ENCODE assay signal across 27 cellular contexts in genomic region chrX:50514811-50515210, GRCh38. TPM values are rescaled to one million over a fixed set of nuclear protein-coding genes. Genes with fewer than 3 reads are reported as not detected.
"Had no signal": no experiment of that assay in that cellular context is flagged by ENCODE, and none has a peak within 500 bp of the region (broad histone marks: within the 10 kb centered on the region; RNA-seq: fewer than 3 reads in every experiment).

No MANE protein-coding gene starts in this region.

- H3K4me1 Mint-ChIP-seq: immature natural killer cell; memory B cell; mesothelial cell of epicardium; naive B cell; naive thymus-derived CD4-positive, alpha-beta T cell had no signal

- DNase-seq: hippocampal formation; hypothalamus; immature natural killer cell; islet precursor cell; kidney; kidney glomerular epithelial cell; left cardiac atrium; left colon; left ventricle myocardium inferior; left ventricle myocardium superior; lower lobe of right lung; mammary epithelial cell; mesenchymal stem cell; mesendoderm; midbrain; naive B cell; naive thymus-derived CD4-positive, alpha-beta T cell had no signal

- ATAC-seq: left cardiac atrium; left colon; left lobe of liver; left lung; left ventricle myocardium superior; lower lobe of right lung; mucosa of descending colon; naive thymus-derived CD4-positive, alpha-beta T cell had no signal

- H3K4me3 Mint-ChIP-seq: immature natural killer cell; memory B cell; mesothelial cell of epicardium; naive B cell; naive thymus-derived CD4-positive, alpha-beta T cell had no signal

- H3K9me3 Mint-ChIP-seq: immature natural killer cell, memory B cell had no signal

- H3K27ac Mint-ChIP-seq: immature natural killer cell; memory B cell; mesothelial cell of epicardium; naive thymus-derived CD4-positive, alpha-beta T cell had no signal

- H3K36me3 Mint-ChIP-seq: memory B cell; mesothelial cell of epicardium; naive B cell; naive thymus-derived CD4-positive, alpha-beta T cell had no signal

RNA-seq across cellular contexts. Expression of gene DGKK, which starts 44.2 kb away (rescaled TPM):
- total RNA-seq: kidney, left cardiac atrium, left colon, left lobe of liver, left ventricle myocardium inferior, left ventricle myocardium superior, lower leg skin, lung microvascular endothelial cell, mammary epithelial cell, mesenteric fat pad, mucosa of descending colon, mucosa of gallbladder, myocyte had no signal
